17 cellular contexts compared by ENCODE assay signal in genomic region chr7:3552499-3552898, GRCh38.
DNase-seq lines count a peak whose midpoint lies in the region; FAIRE-seq lines count a peak whose summit lies in the region.
"Had no signal": no experiment of that assay in that cellular context is flagged by ENCODE, and none has a peak within 500 bp of the region (broad histone marks: within the 10 kb centered on the region; RNA-seq: fewer than 3 reads in every experiment).

No MANE protein-coding gene starts in this region.

- FAIRE-seq in islet of Langerhans (lab: Jason Lieb, UNC): peak; percentile 92

- DNase-seq in Caki2 (ENCODE audit: low read depth): peak; percentile 32
- peak; percentile 15 for DNase-seq in M059J (ENCODE audit: low read depth)
- peak; percentile 67 for DNase-seq in amniotic epithelial cell (ENCODE audit: low read depth)
- DNase-seq in globus pallidus (ENCODE audit: low spot score): no peak
- DNase-seq in SIG-M5 (lab: John Stamatoyannopoulos, UW): no peak
- no peak for DNase-seq in stimulated activated CD8-positive, alpha-beta memory T cell treated with anti-CD3 and anti-CD28 coated beads, Interleukin-4, amount 100 ng/mL, for 48 hours
- DNase-seq in islet precursor cell: no peak
- DNase-seq: C1 segment of cervical spinal cord; effector CD8-positive, alpha-beta T cell; KBM-7; naive thymus-derived CD4-positive, alpha-beta T cell; NCI-H1694 treated with DMSO at 0.1 percent for 48 hours; NCI-H2171 treated with DMSO at 0.1 percent for 48 hours; NCI-H748 treated with DMSO at 0.1 percent for 48 hours; OCI-M1; right cardiac atrium had no signal

- in situ Hi-C loops in Caki2 (cut with HindIII; ENCODE audit: low pct_unique_long_range_greater_than_20kb, low sequenced_read_pairs): no loop called here

Comparison
In these comparisons a context has a peak if more than half of its experiments do, and no peak if none do; other contexts are left out.
1. DNase-seq: peak in Caki2 (single experiment), M059J (single experiment) and amniotic epithelial cell (single experiment); none in globus pallidus (single experiment), SIG-M5 (single experiment), stimulated activated CD8-positive, alpha-beta memory T cell treated with anti-CD3 and anti-CD28 coated beads, Interleukin-4, amount 100 ng/mL, for 48 hours (single experiment) and islet precursor cell (single experiment).